ENCODE assay signal across 18 cellular contexts in the genomic region with DNA sequence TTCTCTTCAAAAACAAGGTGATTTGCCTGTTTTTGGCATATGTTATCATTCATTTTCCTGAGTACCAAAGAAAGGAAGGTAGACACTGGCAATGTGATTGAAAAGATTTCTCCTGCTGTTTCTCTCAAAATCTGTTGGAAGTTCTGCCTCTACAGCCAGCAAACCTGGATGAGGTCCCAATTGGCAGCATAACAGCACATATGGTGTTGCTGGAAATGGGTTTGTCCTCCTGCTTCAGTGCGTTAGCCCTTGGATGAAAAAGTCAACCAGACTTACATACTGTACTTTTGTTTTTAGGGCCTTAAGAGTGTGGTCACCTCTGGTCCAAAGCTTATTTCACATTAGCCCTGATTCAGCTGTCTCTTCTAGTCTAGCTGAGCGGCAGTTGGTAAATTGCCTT.
"Had no signal": no experiment of that assay in that cellular context is flagged by ENCODE, and none has a peak within 500 bp of the region (broad histone marks: within the 10 kb centered on the region; RNA-seq: fewer than 3 reads in every experiment).

No MANE protein-coding gene starts in this region.

- H3K27ac ChIP-seq: dorsolateral prefrontal cortex, heart left ventricle, neutrophil, skin epidermis, testis, tibial nerve had no signal

- H3K4me1 ChIP-seq: heart left ventricle, testis, tibial nerve had no signal

- ATAC-seq: heart left ventricle; naive thymus-derived CD4-positive, alpha-beta T cell; sciatic nerve; stimulated activated naive B cell treated with anti-CD40 and anti-IgM and Interleukin-4, amounts not matched to agents 10 μg/mL and 1 μg/mL and 100 μg/mL, for 72 hours; stimulated activated naive CD8-positive, alpha-beta T cell treated with anti-CD3 and anti-CD28 coated beads, Interleukin-15, amount 100 ng/mL, for 72 hours had no signal

- H3K9me3 ChIP-seq: heart left ventricle, neutrophil, testis, tibial nerve had no signal

- H3K4me3 ChIP-seq: dorsolateral prefrontal cortex, heart left ventricle, skin epidermis, testis, tibial nerve had no signal

- FAIRE-seq: frontal cortex, islet of Langerhans had no signal

- H3K27me3 ChIP-seq: heart left ventricle, neutrophil, testis, tibial nerve had no signal

- DNase-seq: cortex of kidney; dorsolateral prefrontal cortex; effector CD8-positive, alpha-beta T cell; heart left ventricle; hippocampal formation; kidney glomerular epithelial cell; naive thymus-derived CD4-positive, alpha-beta T cell; stimulated activated CD4-positive, alpha-beta T cell treated with anti-CD3 and anti-CD28 coated beads, Interleukin-2, amount 100 ng/mL, for 24 hours; stimulated activated CD4-positive, alpha-beta T cell treated with anti-CD3 and anti-CD28 coated beads, Interleukin-4, amount 100 ng/mL, for 4 hours; stimulated activated naive B cell treated with anti-CD40 and anti-IgM and Interleukin-4, amounts not matched to agents 10 μg/mL and 1 μg/mL and 100 μg/mL, for 72 hours; stimulated activated naive CD8-positive, alpha-beta T cell treated with anti-CD3 and anti-CD28 coated beads, Interleukin-15, amount 100 ng/mL, for 72 hours; testis had no signal

- H3K36me3 ChIP-seq: heart left ventricle, neutrophil, tibial nerve had no signal
